In genomic region chr7:132368246-132368900, GRCh38 we compare ENCODE assay signal across 19 cellular contexts.
A peak's percentile ranks its signal among the peaks of the same experiment; 100 is the strongest.
DNase-seq lines count a peak whose midpoint lies in the region; ATAC-seq and TF ChIP-seq lines count a peak whose summit lies in the region.
"Had no signal": no experiment of that assay in that cellular context is flagged by ENCODE, and none has a peak within 500 bp of the region (broad histone marks: within the 10 kb centered on the region; RNA-seq: fewer than 3 reads in every experiment).

No MANE protein-coding gene starts in this region.

- TF ChIP-seq EP300 in sigmoid colon (IDR thresholded peaks at IDR 0.05), result no peak

- no peak for ATAC-seq in HG03045 (IDR thresholded peaks at IDR 0.05; ENCODE audit: unreplicated experiment)
- no peak for ATAC-seq in HG03280 (IDR thresholded peaks at IDR 0.05; ENCODE audit: unreplicated experiment)

- H3K9me3 ChIP-seq in colonic mucosa, result no peaks in the 10 kb centered on the region
- no peaks in the 10 kb centered on the region for H3K9me3 ChIP-seq in sigmoid colon

- no peaks in the 10 kb centered on the region for H3K27me3 ChIP-seq in colonic mucosa
- H3K27me3 ChIP-seq in sigmoid colon, result no peaks in the 10 kb centered on the region

- TF ChIP-seq POLR2A in sigmoid colon (IDR thresholded peaks at IDR 0.05), result no peak

- DNase-seq in DMS79 treated with DMSO at 0.1 percent for 48 hours (lab: John Stamatoyannopoulos, UW) (peak; percentile 56), NCI-H1417 (lab: John Stamatoyannopoulos, UW) (peak; percentile 75 to 88 (median 88)), NCI-H345 treated with DMSO at 0.1 percent for 48 hours (lab: John Stamatoyannopoulos, UW; ENCODE audit: unreplicated experiment) (peak; percentile 90), colonic mucosa (peak; percentile 67), sigmoid colon (no peak)
- no peak for DNase-seq in activated CD4-positive, alpha-beta T cell treated with anti-CD3 and anti-CD28 coated beads for 4 hours
- DNase-seq: activated CD4-positive, alpha-beta T cell treated with anti-CD3 and anti-CD28 coated beads for 1 hour; activated CD8-positive, alpha-beta memory T cell treated with anti-CD3 and anti-CD28 coated beads for 24 hours; activated naive CD4-positive, alpha-beta T cell treated with anti-CD3 and anti-CD28 coated beads, Interleukin-2, amount 10 ng/mL, durations not matched to agents 7 days and 5 days; activated T-cell treated with anti-CD3 and anti-CD28 coated beads, Interleukin-2, amount 50 U/mL, for 48 hours; aorta; CD8-positive, alpha-beta memory T cell; foreskin melanocyte; hippocampal formation; islet precursor cell; SW 1271 had no signal

- H3K9ac ChIP-seq in colonic mucosa (ENCODE audit: low read depth in 2 of 2, low read length in 2 of 2), result no peak overlapping the region

- no peak for TF ChIP-seq CTCF in colonic mucosa (IDR thresholded peaks at IDR 0.05)
- no peak for TF ChIP-seq CTCF in sigmoid colon (IDR thresholded peaks at IDR 0.05)

- no peaks in the 10 kb centered on the region for H3K36me3 ChIP-seq in colonic mucosa
- H3K36me3 ChIP-seq in sigmoid colon, result no peaks in the 10 kb centered on the region

- intact Hi-C loops in colonic mucosa (cut with DNase I) (no loop called here), sigmoid colon (cut with DNase I) (no loop called here)

- H3K4me3 ChIP-seq in colonic mucosa, result no peak overlapping the region
- no peak overlapping the region for H3K4me3 ChIP-seq in sigmoid colon

- no peak overlapping the region for H3K27ac ChIP-seq in colonic mucosa
- no peak overlapping the region for H3K27ac ChIP-seq in sigmoid colon
- H3K27ac ChIP-seq: HL-60 had no signal

- H3K4me1 ChIP-seq in colonic mucosa (no peaks in the 10 kb centered on the region), sigmoid colon (no peaks in the 10 kb centered on the region)

- WGBS in sigmoid colon, 2 donors, result 22 to 68% methylated on average over 11 of the region's 11 CpGs

Comparison
In these comparisons a context has a peak if more than half of its experiments do, and no peak if none do; other contexts are left out.
1. DNase-seq: peak in DMS79 treated with DMSO at 0.1 percent for 48 hours (single experiment), NCI-H1417 (3 of 3), NCI-H345 treated with DMSO at 0.1 percent for 48 hours (single experiment) and colonic mucosa (single experiment); none in sigmoid colon (single experiment) and activated CD4-positive, alpha-beta T cell treated with anti-CD3 and anti-CD28 coated beads for 4 hours (0 of 2).